8 cellular contexts compared by ENCODE assay signal in genomic region chr7:23298141-23298851, GRCh38. TPM values are rescaled to one million over a fixed set of nuclear protein-coding genes. Genes with fewer than 3 reads are reported as not detected.
DNase-seq lines count a peak whose midpoint lies in the region; ATAC-seq and TF ChIP-seq lines count a peak whose summit lies in the region.

No MANE protein-coding gene starts in this region.

- peak overlapping the region; percentile 86 for H3K27ac ChIP-seq in psoas muscle

- no peaks in the 10 kb centered on the region for H3K9me3 ChIP-seq in psoas muscle

- 18 to 42% (median 38%) methylated on average over 11 of the region's 11 CpGs for WGBS in psoas muscle, 3 donors

- H3K27me3 ChIP-seq in psoas muscle (ENCODE audit: insufficient read depth in 3 of 3, low read length in 2 of 3), result no peaks in the 10 kb centered on the region

- peaks cover 20% of the 10 kb centered on the region for H3K4me1 ChIP-seq in psoas muscle

- TF ChIP-seq CTCF in fibroblast of villous mesenchyme (IDR thresholded peaks at IDR 0.05; ENCODE audit: insufficient read depth, low read depth, low read length) (no peak), psoas muscle (IDR thresholded peaks at IDR 0.05) (no peak)

- ATAC-seq in SK-N-SH treated with all-trans-retinoic acid at 6 μM for 48 hours, result peak; percentile 49
- ATAC-seq in psoas muscle, result peak in 1 of 4 donors; percentile 16
- ATAC-seq in HG03469 (IDR thresholded peaks at IDR 0.05; ENCODE audit: unreplicated experiment), result no peak
- ATAC-seq in GM18505 (IDR thresholded peaks at IDR 0.05; ENCODE audit: unreplicated experiment), result no peak

- peaks cover 5 to 26% of the 10 kb centered on the region in 2 donors for H3K36me3 ChIP-seq in psoas muscle (ENCODE audit: insufficient read depth in 1 of 2, low read depth in 1 of 2)

- TF ChIP-seq POLR2A in GM18505 (IDR thresholded peaks at IDR 0.05; ENCODE audit: borderline replicate concordance, extremely low read depth, insufficient read depth, insufficient read length), result no peak

- peak overlapping the region; percentile 92 for H3K4me3 ChIP-seq in fibroblast of villous mesenchyme (ENCODE audit: low read depth, low read length)
- H3K4me3 ChIP-seq in psoas muscle, result peak overlapping the region; percentile 81

- DNase-seq in HCEC 1CT (peak; percentile 21), fibroblast of villous mesenchyme (ENCODE audit: low read depth) (peak; percentile 49), psoas muscle (no peak), hippocampal formation (lab: John Stamatoyannopoulos, UW) (no peak), putamen (ENCODE audit: low spot score) (no peak)

- intact Hi-C loops in psoas muscle (cut with DNase I), result no loop called here

TF ChIP-seq in SK-N-SH treated with all-trans-retinoic acid at 6 μM for 48 hours, 23 proteins besides CTCF, POLR2A, EP300 and RAD21:
- no peak for TF ChIP-seq TOX (CRISPR knock-in tag; IDR thresholded peaks at IDR 0.05; ENCODE audit: borderline replicate concordance)
- no peak for TF ChIP-seq ZC3H10 (CRISPR knock-in tag; IDR thresholded peaks at IDR 0.05)
- TF ChIP-seq ZNF565 (CRISPR knock-in tag; conservative IDR thresholded peaks at IDR 0.05; ENCODE audit: low read depth), result no peak
- TF ChIP-seq, protein P1, sequence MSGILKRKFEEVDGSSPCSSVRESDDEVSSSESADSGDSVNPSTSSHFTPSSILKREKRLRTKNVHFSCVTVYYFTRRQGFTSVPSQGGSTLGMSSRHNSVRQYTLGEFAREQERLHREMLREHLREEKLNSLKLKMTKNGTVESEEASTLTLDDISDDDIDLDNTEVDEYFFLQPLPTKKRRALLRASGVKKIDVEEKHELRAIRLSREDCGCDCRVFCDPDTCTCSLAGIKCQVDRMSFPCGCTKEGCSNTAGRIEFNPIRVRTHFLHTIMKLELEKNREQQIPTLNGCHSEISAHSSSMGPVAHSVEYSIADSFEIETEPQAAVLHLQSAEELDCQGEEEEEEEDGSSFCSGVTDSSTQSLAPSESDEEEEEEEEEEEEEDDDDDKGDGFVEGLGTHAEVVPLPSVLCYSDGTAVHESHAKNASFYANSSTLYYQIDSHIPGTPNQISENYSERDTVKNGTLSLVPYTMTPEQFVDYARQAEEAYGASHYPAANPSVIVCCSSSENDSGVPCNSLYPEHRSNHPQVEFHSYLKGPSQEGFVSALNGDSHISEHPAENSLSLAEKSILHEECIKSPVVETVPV (CRISPR knock-in tag; IDR thresholded peaks at IDR 0.05), result no peak
- peak; percentile 41; the same call in 1 of the 2 replicates for TF ChIP-seq CSDC2 (CRISPR knock-in tag; IDR thresholded peaks at IDR 0.05)
- no peak for TF ChIP-seq RARB (CRISPR knock-in tag; IDR thresholded peaks at IDR 0.05)
- no peak for TF ChIP-seq ZNF70 (CRISPR knock-in tag; IDR thresholded peaks at IDR 0.05)
- TF ChIP-seq CREB5 (CRISPR knock-in tag; IDR thresholded peaks at IDR 0.05; ENCODE audit: low read depth), result peak; percentile 60
- TF ChIP-seq, protein P2, sequence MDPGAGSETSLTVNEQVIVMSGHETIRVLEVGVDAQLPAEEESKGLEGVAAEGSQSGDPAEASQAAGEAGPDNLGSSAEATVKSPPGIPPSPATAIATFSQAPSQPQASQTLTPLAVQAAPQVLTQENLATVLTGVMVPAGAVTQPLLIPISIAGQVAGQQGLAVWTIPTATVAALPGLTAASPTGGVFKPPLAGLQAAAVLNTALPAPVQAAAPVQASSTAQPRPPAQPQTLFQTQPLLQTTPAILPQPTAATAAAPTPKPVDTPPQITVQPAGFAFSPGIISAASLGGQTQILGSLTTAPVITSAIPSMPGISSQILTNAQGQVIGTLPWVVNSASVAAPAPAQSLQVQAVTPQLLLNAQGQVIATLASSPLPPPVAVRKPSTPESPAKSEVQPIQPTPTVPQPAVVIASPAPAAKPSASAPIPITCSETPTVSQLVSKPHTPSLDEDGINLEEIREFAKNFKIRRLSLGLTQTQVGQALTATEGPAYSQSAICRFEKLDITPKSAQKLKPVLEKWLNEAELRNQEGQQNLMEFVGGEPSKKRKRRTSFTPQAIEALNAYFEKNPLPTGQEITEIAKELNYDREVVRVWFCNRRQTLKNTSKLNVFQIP (CRISPR knock-in tag; IDR thresholded peaks at IDR 0.05; ENCODE audit: borderline replicate concordance, low read depth), result no peak
- no peak for TF ChIP-seq SNAI2 (CRISPR knock-in tag; IDR thresholded peaks at IDR 0.05)
- TF ChIP-seq OSR1 (CRISPR knock-in tag; IDR thresholded peaks at IDR 0.05), result no peak
- TF ChIP-seq ARNTL (CRISPR knock-in tag; IDR thresholded peaks at IDR 0.05; ENCODE audit: borderline replicate concordance, low read depth), result no peak
- peak; percentile 63 for TF ChIP-seq ISL1 (CRISPR knock-in tag; IDR thresholded peaks at IDR 0.05)
- TF ChIP-seq PATZ1 (CRISPR knock-in tag; IDR thresholded peaks at IDR 0.05; ENCODE audit: borderline replicate concordance), result no peak
- TF ChIP-seq ZNF8 (CRISPR knock-in tag; IDR thresholded peaks at IDR 0.05), result no peak
- no peak for TF ChIP-seq PPARA (CRISPR knock-in tag; IDR thresholded peaks at IDR 0.05; ENCODE audit: borderline replicate concordance)
- TF ChIP-seq TCF4 (CRISPR knock-in tag; IDR thresholded peaks at IDR 0.05; ENCODE audit: borderline replicate concordance), result no peak
- TF ChIP-seq ESRRG (CRISPR knock-in tag; IDR thresholded peaks at IDR 0.05), result 0 out of 2 replicates have a peak, but pooled peaks have one; percentile 75
- TF ChIP-seq ZFP3 (CRISPR knock-in tag; IDR thresholded peaks at IDR 0.05), result no peak
TF ChIP-seq in SK-N-SH treated with all-trans-retinoic acid at 6 μM for 48 hours: peak in this region for 4.

RNA-seq across cellular contexts. Expression of gene MALSU1, which starts 0.8 kb away (rescaled TPM):
- total RNA-seq in fibroblast of villous mesenchyme (60.0 and 62.8 TPM in 2 replicates), psoas muscle (100 to 1,000 TPM in 2 of 4 donors, 10 to 100 TPM in 2; 79.5 to 109 (median 98.3) TPM)
- 100 to 1,000 TPM in 1 of 3 donors, 10 to 100 TPM in 2; 65.2 to 108 (median 75.2) TPM for polyA plus RNA-seq in psoas muscle

RNA-seq across cellular contexts. Expression of gene GPNMB, which starts 51.7 kb away (rescaled TPM):
- total RNA-seq in fibroblast of villous mesenchyme (60.9 and 93.7 TPM in 2 replicates), psoas muscle (10 to 100 TPM; 11.2 to 24.9 (median 17.6) TPM)
- polyA plus RNA-seq in psoas muscle, result 10 to 100 TPM in 1 of 3 donors, 1 to 10 TPM in 2; 4.3 to 10.7 (median 7.6) TPM

Comparison
In these comparisons a context has a peak if more than half of its experiments do, and no peak if none do; other contexts are left out.
1. DNase-seq: peak in HCEC 1CT (single experiment) and fibroblast of villous mesenchyme (single experiment); none in psoas muscle (0 of 2), hippocampal formation (0 of 2) and putamen (single experiment).